Comparison of ENCODE assay signal across 17 cellular contexts in genomic region chr15:43954181-43954621, GRCh38.
DNase-seq lines count a peak whose midpoint lies in the region; ATAC-seq, FAIRE-seq and TF ChIP-seq lines count a peak whose summit lies in the region.
"Had no signal": no experiment of that assay in that cellular context is flagged by ENCODE, and none has a peak within 500 bp of the region (broad histone marks: within the 10 kb centered on the region; RNA-seq: fewer than 3 reads in every experiment).

No MANE protein-coding gene starts in this region.

- no peak overlapping the region for H3K9ac ChIP-seq in mammary epithelial cell (ENCODE audit: insufficient read depth, low read length)

- no peaks in the 10 kb centered on the region for H3K36me3 Mint-ChIP-seq in MCF 10A (ENCODE audit: insufficient read depth, unreplicated experiment)
- H3K36me3 Mint-ChIP-seq in stimulated activated naive CD8-positive, alpha-beta T cell treated with anti-CD3 and anti-CD28 coated beads, Interleukin-15, Interleukin-2, amounts not matched to agents 100 ng/mL and 50 ng/mL, for 24 hours (ENCODE audit: low read depth): no peaks in the 10 kb centered on the region
- no peaks in the 10 kb centered on the region for H3K36me3 Mint-ChIP-seq in Caco-2 (ENCODE audit: insufficient read depth, unreplicated experiment)

- ATAC-seq in HG03439 (IDR thresholded peaks at IDR 0.05; ENCODE audit: unreplicated experiment): no peak
- ATAC-seq: body of pancreas, GM23338, K562 had no signal

- peaks cover 9% of the 10 kb centered on the region for H3K4me1 ChIP-seq in mammary epithelial cell (ENCODE audit: insufficient read depth, low read length)
- no peaks in the 10 kb centered on the region for H3K4me1 ChIP-seq in Caco-2
- H3K4me1 ChIP-seq: body of pancreas, suprapubic skin had no signal

- 84% methylated on average over 4 of the region's 4 CpGs for WGBS in mammary epithelial cell (ENCODE audit: low coverage, missing lambda C conversion rate)

- in situ Hi-C loops in mammary epithelial cell (cut with MboI; ENCODE audit: low sequenced_read_pairs in 2 of 2): no loop called here

- H3K27ac Mint-ChIP-seq in MCF 10A (ENCODE audit: low read depth, unreplicated experiment) (no peak overlapping the region), Caco-2 (ENCODE audit: unreplicated experiment) (no peak overlapping the region)
- H3K27ac Mint-ChIP-seq in stimulated activated naive CD8-positive, alpha-beta T cell treated with anti-CD3 and anti-CD28 coated beads, Interleukin-15, Interleukin-2, amounts not matched to agents 100 ng/mL and 50 ng/mL, for 24 hours: peak overlapping the region; percentile 93
- H3K27ac Mint-ChIP-seq: B cell, GM23338 had no signal

- dilution Hi-C loops in mammary epithelial cell (cut with HindIII; ENCODE audit: low sequenced_read_pairs): no loop called here

- H3K4me3 ChIP-seq in mammary epithelial cell (replicated peaks in 1 of 3; ENCODE audit: insufficient read depth in 1 of 3, low read depth in 2 of 3, low read length in 3 of 3) (no peak overlapping the region), Caco-2 (ENCODE audit: low read depth, low read length) (no peak overlapping the region)
- H3K4me3 ChIP-seq: body of pancreas, GM23338, K562, SK-N-MC, smooth muscle cell, suprapubic skin had no signal

- H2AFZ ChIP-seq in mammary epithelial cell (ENCODE audit: low read depth, low read length): no peak overlapping the region
- H2AFZ ChIP-seq: GM23338 had no signal

- peaks cover 17% of the 10 kb centered on the region for H3K79me2 ChIP-seq in mammary epithelial cell (ENCODE audit: insufficient read depth, low read length)

- no peaks in the 10 kb centered on the region for H3K27me3 ChIP-seq in mammary epithelial cell (ENCODE audit: insufficient read depth, low read length)
- no peaks in the 10 kb centered on the region for H3K27me3 ChIP-seq in Caco-2 (replicated peaks; ENCODE audit: control insufficient read depth, insufficient read depth, low read length)
- H3K27me3 ChIP-seq: body of pancreas, suprapubic skin had no signal

- H3K9me3 ChIP-seq in mammary epithelial cell (replicated peaks; ENCODE audit: insufficient read depth, low read length) (no peaks in the 10 kb centered on the region), Caco-2 (no peaks in the 10 kb centered on the region)
- H3K9me3 ChIP-seq: body of pancreas, suprapubic skin had no signal

- TF ChIP-seq CTCF in mammary epithelial cell (conservative IDR thresholded peaks at IDR 0.05 in 1 of 2, IDR thresholded peaks at IDR 0.05 in 1 of 2; ENCODE audit: extremely low read depth in 1 of 2, insufficient read depth in 1 of 2, low read depth in 1 of 2, low read length in 2 of 2) (no peak), MCF 10A (IDR thresholded peaks at IDR 0.05; ENCODE audit: unreplicated experiment) (no peak), Caco-2 (IDR thresholded peaks at IDR 0.05; ENCODE audit: insufficient read depth in 1 of 2, low read depth in 1 of 2, low read length in 1 of 2, severe bottlenecking in 1 of 2, unreplicated experiment in 1 of 2) (no peak)

- no peak overlapping the region for H3K4me2 ChIP-seq in mammary epithelial cell (ENCODE audit: insufficient read depth, low read depth, low read length)
- H3K4me2 ChIP-seq: GM23338, smooth muscle cell had no signal

- H3K4me3 Mint-ChIP-seq in MCF 10A (ENCODE audit: unreplicated experiment): no peak overlapping the region
- H3K4me3 Mint-ChIP-seq in stimulated activated naive CD8-positive, alpha-beta T cell treated with anti-CD3 and anti-CD28 coated beads, Interleukin-15, Interleukin-2, amounts not matched to agents 100 ng/mL and 50 ng/mL, for 24 hours: peak overlapping the region; percentile 38
- H3K4me3 Mint-ChIP-seq in Caco-2 (ENCODE audit: unreplicated experiment): no peak overlapping the region
- H3K4me3 Mint-ChIP-seq: B cell, GM23338 had no signal

- H3K9me3 Mint-ChIP-seq in MCF 10A (ENCODE audit: unreplicated experiment) (no peaks in the 10 kb centered on the region), Caco-2 (ENCODE audit: unreplicated experiment) (no peaks in the 10 kb centered on the region)
- no peaks in the 10 kb centered on the region for H3K9me3 Mint-ChIP-seq in stimulated activated naive CD8-positive, alpha-beta T cell treated with anti-CD3 and anti-CD28 coated beads, Interleukin-15, Interleukin-2, amounts not matched to agents 100 ng/mL and 50 ng/mL, for 24 hours
- H3K9me3 Mint-ChIP-seq: GM23338 had no signal

- intact Hi-C loops in mammary epithelial cell (cut with micrococcal nuclease) (no loop called here), MCF 10A (cut with micrococcal nuclease) (no loop called here), Caco-2 (cut with micrococcal nuclease; ENCODE audit: unreplicated experiment) (no loop called here)

- no peaks in the 10 kb centered on the region for H3K36me3 ChIP-seq in mammary epithelial cell (ENCODE audit: insufficient read depth, low read length)
- H3K36me3 ChIP-seq in Caco-2 (ENCODE audit: control insufficient read depth, insufficient read depth, low read length): no peaks in the 10 kb centered on the region
- H3K36me3 ChIP-seq: suprapubic skin had no signal

- H3K4me1 Mint-ChIP-seq in MCF 10A (ENCODE audit: insufficient read depth, unreplicated experiment): peaks cover 7% of the 10 kb centered on the region
- peaks cover 62% of the 10 kb centered on the region for H3K4me1 Mint-ChIP-seq in stimulated activated naive CD8-positive, alpha-beta T cell treated with anti-CD3 and anti-CD28 coated beads, Interleukin-15, Interleukin-2, amounts not matched to agents 100 ng/mL and 50 ng/mL, for 24 hours (ENCODE audit: low read depth)
- peaks cover 16% of the 10 kb centered on the region for H3K4me1 Mint-ChIP-seq in Caco-2 (ENCODE audit: low read depth, unreplicated experiment)

- no TSS peak for BruUV-seq in mammary epithelial cell (replicated peaks; lab: Mats Ljungman, UMichigan)
- BruUV-seq in MCF 10A (replicated peaks; lab: Mats Ljungman, UMichigan): no TSS peak
- BruUV-seq in Caco-2 (replicated peaks; lab: Mats Ljungman, UMichigan): no TSS peak

- no peak for FAIRE-seq in RCC 7860 (lab: Jason Lieb, UNC)
- FAIRE-seq: K562 had no signal

- CTCF ChIA-PET in mammary epithelial cell (lab: Charles Lee; ENCODE audit: low non-redundant PET) (no interaction called here), MCF 10A (lab: Yijun Ruan, JAX) (interaction anchor here (1.0 kb wide), 1 partner anchor 14 kb away, joined by 3 read pairs; no protein-coding TSS in a partner anchor), Caco-2 (lab: Charles Lee) (no interaction called here)

- POLR2A ChIA-PET in MCF 10A (lab: Yijun Ruan, JAX) (interaction anchor here (0.6 kb wide), 1 partner anchor 297 kb away, joined by 3 read pairs; no protein-coding TSS in a partner anchor), Caco-2 (lab: Charles Lee) (no interaction called here)

- H3K27me3 Mint-ChIP-seq in MCF 10A (ENCODE audit: insufficient read depth, unreplicated experiment) (no peaks in the 10 kb centered on the region), Caco-2 (ENCODE audit: insufficient read depth, unreplicated experiment) (no peaks in the 10 kb centered on the region)
- H3K27me3 Mint-ChIP-seq in stimulated activated naive CD8-positive, alpha-beta T cell treated with anti-CD3 and anti-CD28 coated beads, Interleukin-15, Interleukin-2, amounts not matched to agents 100 ng/mL and 50 ng/mL, for 24 hours: peaks cover 18% of the 10 kb centered on the region

- H3K27ac ChIP-seq in mammary epithelial cell (ENCODE audit: insufficient read depth, low read depth, low read length): no peak overlapping the region
- H3K27ac ChIP-seq: body of pancreas, SK-N-MC, suprapubic skin, VCaP had no signal

- no peaks in the 10 kb centered on the region for H4K20me1 ChIP-seq in mammary epithelial cell (ENCODE audit: insufficient read depth, low read length)

- DNase-seq in mammary epithelial cell (peak; percentile 45), MCF 10A (ENCODE audit: unreplicated experiment) (no peak), RCC 7860 (ENCODE audit: low spot score) (peak; percentile 11), cerebellum (ENCODE audit: low spot score) (peak; percentile 33), NCI-H1417 treated with DMSO at 0.1 percent for 48 hours (lab: John Stamatoyannopoulos, UW) (no peak), Caco-2 (no peak)
- DNase-seq: body of pancreas, NCI-H345 had no signal

Comparison
In these comparisons a context has a peak if more than half of its experiments do, and no peak if none do; other contexts are left out.
1. DNase-seq: peak in mammary epithelial cell (single experiment), RCC 7860 (single experiment) and cerebellum (single experiment); none in MCF 10A (single experiment), NCI-H1417 treated with DMSO at 0.1 percent for 48 hours (single experiment) and Caco-2 (0 of 2).